1 cellular context compared by ENCODE assay signal in the genomic region with DNA sequence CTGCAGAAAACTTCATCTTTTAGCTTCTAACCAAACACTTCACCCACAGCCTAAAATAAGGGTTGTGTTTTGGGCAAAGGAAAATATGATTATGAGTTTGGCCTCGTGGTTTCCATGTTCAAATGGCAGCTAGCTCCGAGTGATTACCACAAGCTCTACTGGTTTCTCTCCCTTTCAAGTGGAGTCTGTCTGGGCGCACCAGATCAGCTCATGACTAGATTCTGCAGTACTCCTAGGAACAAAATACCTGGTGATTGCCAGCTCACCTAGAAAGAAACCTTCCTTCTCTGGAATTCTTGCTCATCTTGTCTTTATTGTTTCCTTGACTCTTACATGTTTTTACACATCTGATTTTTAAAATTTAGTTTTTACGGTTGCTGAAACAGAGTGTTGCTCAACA.
TF ChIP-seq lines count a peak whose summit lies in the region.

No MANE protein-coding gene starts in this region.

TF ChIP-seq in GM23338, 12 proteins besides CTCF, POLR2A, EP300 and RAD21 (continued from another document):
- no peak for TF ChIP-seq JUNB (IDR thresholded peaks at IDR 0.05; ENCODE audit: unreplicated experiment)
- TF ChIP-seq, protein P1, sequence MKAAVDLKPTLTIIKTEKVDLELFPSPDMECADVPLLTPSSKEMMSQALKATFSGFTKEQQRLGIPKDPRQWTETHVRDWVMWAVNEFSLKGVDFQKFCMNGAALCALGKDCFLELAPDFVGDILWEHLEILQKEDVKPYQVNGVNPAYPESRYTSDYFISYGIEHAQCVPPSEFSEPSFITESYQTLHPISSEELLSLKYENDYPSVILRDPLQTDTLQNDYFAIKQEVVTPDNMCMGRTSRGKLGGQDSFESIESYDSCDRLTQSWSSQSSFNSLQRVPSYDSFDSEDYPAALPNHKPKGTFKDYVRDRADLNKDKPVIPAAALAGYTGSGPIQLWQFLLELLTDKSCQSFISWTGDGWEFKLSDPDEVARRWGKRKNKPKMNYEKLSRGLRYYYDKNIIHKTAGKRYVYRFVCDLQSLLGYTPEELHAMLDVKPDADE (IDR thresholded peaks at IDR 0.05), result no peak
- TF ChIP-seq, protein P2, sequence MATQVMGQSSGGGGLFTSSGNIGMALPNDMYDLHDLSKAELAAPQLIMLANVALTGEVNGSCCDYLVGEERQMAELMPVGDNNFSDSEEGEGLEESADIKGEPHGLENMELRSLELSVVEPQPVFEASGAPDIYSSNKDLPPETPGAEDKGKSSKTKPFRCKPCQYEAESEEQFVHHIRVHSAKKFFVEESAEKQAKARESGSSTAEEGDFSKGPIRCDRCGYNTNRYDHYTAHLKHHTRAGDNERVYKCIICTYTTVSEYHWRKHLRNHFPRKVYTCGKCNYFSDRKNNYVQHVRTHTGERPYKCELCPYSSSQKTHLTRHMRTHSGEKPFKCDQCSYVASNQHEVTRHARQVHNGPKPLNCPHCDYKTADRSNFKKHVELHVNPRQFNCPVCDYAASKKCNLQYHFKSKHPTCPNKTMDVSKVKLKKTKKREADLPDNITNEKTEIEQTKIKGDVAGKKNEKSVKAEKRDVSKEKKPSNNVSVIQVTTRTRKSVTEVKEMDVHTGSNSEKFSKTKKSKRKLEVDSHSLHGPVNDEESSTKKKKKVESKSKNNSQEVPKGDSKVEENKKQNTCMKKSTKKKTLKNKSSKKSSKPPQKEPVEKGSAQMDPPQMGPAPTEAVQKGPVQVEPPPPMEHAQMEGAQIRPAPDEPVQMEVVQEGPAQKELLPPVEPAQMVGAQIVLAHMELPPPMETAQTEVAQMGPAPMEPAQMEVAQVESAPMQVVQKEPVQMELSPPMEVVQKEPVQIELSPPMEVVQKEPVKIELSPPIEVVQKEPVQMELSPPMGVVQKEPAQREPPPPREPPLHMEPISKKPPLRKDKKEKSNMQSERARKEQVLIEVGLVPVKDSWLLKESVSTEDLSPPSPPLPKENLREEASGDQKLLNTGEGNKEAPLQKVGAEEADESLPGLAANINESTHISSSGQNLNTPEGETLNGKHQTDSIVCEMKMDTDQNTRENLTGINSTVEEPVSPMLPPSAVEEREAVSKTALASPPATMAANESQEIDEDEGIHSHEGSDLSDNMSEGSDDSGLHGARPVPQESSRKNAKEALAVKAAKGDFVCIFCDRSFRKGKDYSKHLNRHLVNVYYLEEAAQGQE (IDR thresholded peaks at IDR 0.05; ENCODE audit: unreplicated experiment), result no peak
- no peak for TF ChIP-seq STAT1 (IDR thresholded peaks at IDR 0.05; ENCODE audit: unreplicated experiment)
- TF ChIP-seq NANOG (IDR thresholded peaks at IDR 0.05; ENCODE audit: borderline replicate concordance), result no peak
- TF ChIP-seq EZH2phosphoT487 (IDR thresholded peaks at IDR 0.05; ENCODE audit: unreplicated experiment), result no peak
- no peak for TF ChIP-seq EZH2 (IDR thresholded peaks at IDR 0.05; ENCODE audit: low read depth, unreplicated experiment)
- no peak for TF ChIP-seq ZNF114 (CRISPR knock-in tag; IDR thresholded peaks at IDR 0.05)
- no peak for TF ChIP-seq POLR2AphosphoS5 (IDR thresholded peaks at IDR 0.05; ENCODE audit: low read depth)
